In the genomic region with DNA sequence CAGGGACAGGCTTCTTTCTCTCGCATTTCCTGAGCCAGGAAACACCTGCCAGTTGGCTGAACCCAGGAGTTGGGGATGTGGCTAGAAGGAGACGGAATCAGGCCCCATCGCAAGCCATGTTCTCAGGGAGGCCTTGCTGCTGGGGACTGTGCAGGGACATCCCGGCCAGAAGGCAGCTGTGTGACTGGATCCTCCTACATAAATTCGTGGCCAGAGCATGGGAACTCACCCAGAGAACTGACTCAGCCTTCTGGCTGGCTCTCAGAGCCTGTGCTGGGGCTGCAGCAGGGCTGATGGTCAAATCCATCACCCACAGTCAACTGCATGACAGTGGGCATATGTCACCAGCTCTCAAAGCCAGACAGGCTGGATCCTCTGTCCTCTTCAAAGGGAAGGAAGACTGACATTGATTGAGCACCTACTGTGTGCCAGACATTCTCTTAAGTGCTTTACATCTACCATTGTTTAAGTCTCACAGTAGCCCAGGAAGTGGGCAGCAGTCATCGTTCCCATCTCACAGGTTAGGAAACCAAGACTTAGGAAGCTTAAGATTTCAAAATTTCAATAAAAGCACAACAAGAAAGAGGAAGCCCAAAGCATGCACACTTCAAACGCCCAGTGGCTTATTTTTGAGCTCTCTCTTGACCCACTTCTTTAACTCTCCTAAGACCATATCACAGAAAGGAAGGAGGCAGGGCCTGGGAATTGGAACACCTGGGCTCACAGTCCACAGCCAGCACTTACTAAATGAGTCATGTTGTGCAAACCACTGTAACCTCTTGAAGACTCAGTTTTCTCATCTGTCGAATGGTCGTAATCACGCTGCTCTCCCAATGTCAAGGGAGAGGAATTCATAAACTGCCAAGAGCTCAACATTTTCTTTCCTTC, we compare ENCODE assay signal across 12 cellular contexts. TPM values are rescaled to one million over a fixed set of nuclear protein-coding genes. Genes with fewer than 3 reads are reported as not detected.
DNase-seq lines count a peak whose midpoint lies in the region; ATAC-seq, FAIRE-seq and TF ChIP-seq lines count a peak whose summit lies in the region.
"Had no signal": no experiment of that assay in that cellular context is flagged by ENCODE, and none has a peak within 500 bp of the region (broad histone marks: within the 10 kb centered on the region; RNA-seq: fewer than 3 reads in every experiment).

No MANE protein-coding gene starts in this region.

- H3K4me3 ChIP-seq in AG09309 (ENCODE audit: control insufficient read depth, low read depth, low read length) (no peak overlapping the region), GM23248 (no peak overlapping the region), astrocyte (ENCODE audit: insufficient read depth, low read depth, low read length) (no peak overlapping the region), left lung (no peak overlapping the region), spleen (no peak overlapping the region)

- H2AFZ ChIP-seq in GM23248 (no peak overlapping the region), astrocyte (ENCODE audit: low read depth, low read length) (no peak overlapping the region)

- POLR2A ChIA-PET in activated CD4-positive, alpha-beta T cell treated with anti-CD3 and anti-CD28 coated beads, Interleukin-2, amount 10 ng/mL, durations not matched to agents 7 days and 5 days (lab: Charles Lee) = no interaction called here

- FAIRE-seq in astrocyte (lab: Jason Lieb, UNC) = no peak

- ATAC-seq in left lung (peak; percentile 59), GM19455 (IDR thresholded peaks at IDR 0.05; ENCODE audit: unreplicated experiment) (no peak)

- no peaks in the 10 kb centered on the region for H4K20me1 ChIP-seq in GM23248 (ENCODE audit: insufficient read depth)
- no peaks in the 10 kb centered on the region for H4K20me1 ChIP-seq in astrocyte (ENCODE audit: insufficient read depth, low read length)

- H3K4me1 ChIP-seq in GM23248 (ENCODE audit: insufficient read depth) (0 out of 2 replicates have a peak, but pooled peaks cover 3% of the 10 kb centered on the region), astrocyte (ENCODE audit: insufficient read depth, low read length) (no peaks in the 10 kb centered on the region), left lung (peaks cover 0 to 5% of the 10 kb centered on the region in 2 donors), spleen (peaks cover 0 to 20% (median 0%) of the 10 kb centered on the region in 6 donors)

- TF ChIP-seq CTCF in AG09309 (IDR thresholded peaks at IDR 0.05; ENCODE audit: control insufficient read depth, insufficient read depth, low read depth, low read length, missing control alignments) (no peak), astrocyte (IDR thresholded peaks at IDR 0.05; ENCODE audit: insufficient read depth, low read depth, low read length) (no peak), left lung (IDR thresholded peaks at IDR 0.05) (no peak), spleen (IDR thresholded peaks at IDR 0.05 in 8 of 11, conservative IDR thresholded peaks at IDR 0.05 in 3 of 11) (no peak)

- CTCF ChIA-PET in activated CD4-positive, alpha-beta T cell treated with anti-CD3 and anti-CD28 coated beads, Interleukin-2, amount 10 ng/mL, durations not matched to agents 7 days and 5 days (lab: Charles Lee) = interaction anchor here (0.6 to 1.9 kb wide), 4 partner anchors 10 to 1985 kb away, joined by 3 to 4 read pairs (median 3); no protein-coding TSS in a partner anchor

- in situ Hi-C loops in GM23248 (cut with MboI) = no loop called here

- intact Hi-C loops in left lung (cut with DNase I) = no loop called here
- intact Hi-C loops in spleen (cut with DNase I; ENCODE audit: low total_unique reads) = no loop called here

- H3K79me2 ChIP-seq in GM23248 (ENCODE audit: insufficient read depth) = no peaks in the 10 kb centered on the region
- H3K79me2 ChIP-seq in astrocyte (ENCODE audit: insufficient read depth, low read length) = no peaks in the 10 kb centered on the region

- peaks cover 36% of the 10 kb centered on the region for H3K27me3 ChIP-seq in GM23248 (replicated peaks; ENCODE audit: insufficient read depth)
- H3K27me3 ChIP-seq in astrocyte (ENCODE audit: insufficient read depth, low read length) = peaks cover 14% of the 10 kb centered on the region
- H3K27me3 ChIP-seq in left lung = peaks cover 0 to 53% of the 10 kb centered on the region in 2 donors
- peaks cover 0 to 70% (median 0%) of the 10 kb centered on the region in 7 donors for H3K27me3 ChIP-seq in spleen (replicated peaks in 1 of 7)

- no peak overlapping the region for H3K27ac ChIP-seq in GM23248
- no peak overlapping the region for H3K27ac ChIP-seq in astrocyte (ENCODE audit: low read depth, low read length)
- no peak overlapping the region for H3K27ac ChIP-seq in left lung
- H3K27ac ChIP-seq in spleen = no peak overlapping the region
- H3K27ac ChIP-seq: C4-2B had no signal

- H3K4me1 Mint-ChIP-seq in astrocyte (ENCODE audit: low read depth, unreplicated experiment) = no peaks in the 10 kb centered on the region
- no peaks in the 10 kb centered on the region for H3K4me1 Mint-ChIP-seq in activated CD4-positive, alpha-beta T cell treated with anti-CD3 and anti-CD28 coated beads, Interleukin-2, amount 10 ng/mL, durations not matched to agents 7 days and 5 days

- H3F3A ChIP-seq in GM23248 (ENCODE audit: insufficient read depth) = 0 out of 2 replicates have a peak, but pooled peaks cover 9% of the 10 kb centered on the region

- H3K4me2 ChIP-seq in GM23248 (ENCODE audit: unreplicated experiment) = no peak overlapping the region
- no peak overlapping the region for H3K4me2 ChIP-seq in astrocyte (ENCODE audit: low read length)

- no peak overlapping the region for H3K9ac ChIP-seq in GM23248
- H3K9ac ChIP-seq in astrocyte (ENCODE audit: low read length) = no peak overlapping the region

- H3K36me3 ChIP-seq in GM23248 (ENCODE audit: low read depth) (no peaks in the 10 kb centered on the region), astrocyte (ENCODE audit: insufficient read depth, low read length) (no peaks in the 10 kb centered on the region), left lung (no peaks in the 10 kb centered on the region), spleen (no peaks in the 10 kb centered on the region)

- peaks cover 58% of the 10 kb centered on the region for H3K27me3 Mint-ChIP-seq in astrocyte (ENCODE audit: low read depth, unreplicated experiment)
- H3K27me3 Mint-ChIP-seq in activated CD4-positive, alpha-beta T cell treated with anti-CD3 and anti-CD28 coated beads, Interleukin-2, amount 10 ng/mL, durations not matched to agents 7 days and 5 days = peaks cover 11% of the 10 kb centered on the region

- no peaks in the 10 kb centered on the region for H3K36me3 Mint-ChIP-seq in astrocyte (ENCODE audit: low read depth, unreplicated experiment)
- H3K36me3 Mint-ChIP-seq in activated CD4-positive, alpha-beta T cell treated with anti-CD3 and anti-CD28 coated beads, Interleukin-2, amount 10 ng/mL, durations not matched to agents 7 days and 5 days (ENCODE audit: low read depth) = no peaks in the 10 kb centered on the region

- H3K4me3 Mint-ChIP-seq in astrocyte (ENCODE audit: unreplicated experiment) = no peak overlapping the region
- H3K4me3 Mint-ChIP-seq in activated CD4-positive, alpha-beta T cell treated with anti-CD3 and anti-CD28 coated beads, Interleukin-2, amount 10 ng/mL, durations not matched to agents 7 days and 5 days = no peak overlapping the region
- H3K4me3 Mint-ChIP-seq: activated naive CD4-positive, alpha-beta T cell treated with anti-CD3 and anti-CD28 coated beads for 36 hours; neural crest cell had no signal

- WGBS in GM23248 (ENCODE audit: low coverage in 1 of 2, low lambda C conversion rate in 2 of 2, missing lambda C conversion rate in 2 of 2), 2 experiments = 35 to 37% methylated on average over 10 of the region's 10 CpGs
- 31 to 36% (median 34%) methylated on average over 10 of the region's 10 CpGs for WGBS in spleen, 5 donors

- TF ChIP-seq POLR2A in spleen (IDR thresholded peaks at IDR 0.05) = no peak

- peak; percentile 5 for DNase-seq in AG09309 (ENCODE audit: low read depth)
- peak; percentile 89 for DNase-seq in GM23248
- DNase-seq in astrocyte (ENCODE audit: low read depth) = peak; percentile 65
- no peak for DNase-seq in left lung
- DNase-seq in activated CD4-positive, alpha-beta T cell treated with anti-CD3 and anti-CD28 coated beads, Interleukin-2, amount 10 ng/mL, durations not matched to agents 7 days and 5 days = no peak
- DNase-seq in spleen = no peak
- DNase-seq in NAMALWA (ENCODE audit: low spot score) = no peak
- DNase-seq: activated naive CD4-positive, alpha-beta T cell treated with anti-CD3 and anti-CD28 coated beads for 36 hours; NCI-H187 treated with DMSO at 0.1 percent for 48 hours had no signal

- H3K9me3 ChIP-seq in GM23248 (ENCODE audit: low read depth) (no peaks in the 10 kb centered on the region), astrocyte (ENCODE audit: insufficient read depth, low read depth, low read length) (no peaks in the 10 kb centered on the region), left lung (peaks cover 0 to 1% of the 10 kb centered on the region in 2 donors), spleen (peaks cover 0 to 3% (median 0%) of the 10 kb centered on the region in 8 donors)

- H3K9me3 Mint-ChIP-seq in astrocyte (ENCODE audit: unreplicated experiment) = no peaks in the 10 kb centered on the region
- H3K9me3 Mint-ChIP-seq in activated CD4-positive, alpha-beta T cell treated with anti-CD3 and anti-CD28 coated beads, Interleukin-2, amount 10 ng/mL, durations not matched to agents 7 days and 5 days = no peaks in the 10 kb centered on the region

- no peaks in the 10 kb centered on the region for H3K9me2 ChIP-seq in GM23248 (ENCODE audit: insufficient read depth)

- no peak overlapping the region for H3K27ac Mint-ChIP-seq in astrocyte (ENCODE audit: unreplicated experiment)
- no peak overlapping the region for H3K27ac Mint-ChIP-seq in activated CD4-positive, alpha-beta T cell treated with anti-CD3 and anti-CD28 coated beads, Interleukin-2, amount 10 ng/mL, durations not matched to agents 7 days and 5 days
- H3K27ac Mint-ChIP-seq: activated naive CD4-positive, alpha-beta T cell treated with anti-CD3 and anti-CD28 coated beads for 36 hours had no signal

RNA-seq across cellular contexts. Expression of a gene that starts 30.9 kb away (rescaled TPM):
- not detected in 2 replicates for total RNA-seq in GM23248 (2014; rRNA removed; shearing (Covaris generic))
- not detected in 2 replicates for polyA plus RNA-seq in GM23248 (2016; fragmentation: Nextera tagmentation; extraction: Ambion mirVana)
- not detected in 2 replicates for total RNA-seq in astrocyte
- total RNA-seq in left lung = not detected
- total RNA-seq in activated CD4-positive, alpha-beta T cell treated with anti-CD3 and anti-CD28 coated beads, Interleukin-2, amount 10 ng/mL, durations not matched to agents 7 days and 5 days = not detected
- total RNA-seq in spleen = not detected
- not detected for polyA plus RNA-seq in spleen
- total RNA-seq: activated naive CD4-positive, alpha-beta T cell treated with anti-CD3 and anti-CD28 coated beads for 36 hours had no signal

RNA-seq across cellular contexts. Expression of a gene that starts 41.5 kb away (rescaled TPM):
- 10.1 and 29.5 TPM in 2 replicates for total RNA-seq in GM23248 (2014; rRNA removed; shearing (Covaris generic))
- polyA plus RNA-seq in GM23248 (2016; fragmentation: Nextera tagmentation; extraction: Ambion mirVana) = 28.6 and 28.8 TPM in 2 replicates
- 30.1 and 31.8 TPM in 2 replicates for total RNA-seq in astrocyte
- total RNA-seq in left lung = 10 to 100 TPM; 24.5 to 28.0 TPM
- total RNA-seq in activated CD4-positive, alpha-beta T cell treated with anti-CD3 and anti-CD28 coated beads, Interleukin-2, amount 10 ng/mL, durations not matched to agents 7 days and 5 days = 10 to 100 TPM; 20.7 to 29.0 TPM
- total RNA-seq in spleen = 10 to 100 TPM; 12.4 to 35.4 (median 25.6) TPM
- polyA plus RNA-seq in spleen = 10 to 100 TPM; 17.5 to 23.4 (median 20.1) TPM

Comparison
In these comparisons a context has a peak if more than half of its experiments do, and no peak if none do; other contexts are left out.
1. DNase-seq: peak in AG09309 (single experiment), GM23248 (single experiment) and astrocyte (single experiment); none in left lung (0 of 2), activated CD4-positive, alpha-beta T cell treated with anti-CD3 and anti-CD28 coated beads, Interleukin-2, amount 10 ng/mL, durations not matched to agents 7 days and 5 days (single experiment), spleen (single experiment) and NAMALWA (single experiment).